1 cellular context compared by ENCODE assay signal in genomic region chr19:51166846-51167490, GRCh38.
TF ChIP-seq lines count a peak whose summit lies in the region.

No MANE protein-coding gene starts in this region.

TF ChIP-seq in H1, 55 proteins besides CTCF, POLR2A, EP300 and RAD21:
- TF ChIP-seq ASH2L (IDR thresholded peaks at IDR 0.05; ENCODE audit: low read length) (no peak), EGR1 (IDR thresholded peaks at IDR 0.05; ENCODE audit: borderline replicate concordance, low read depth, low read length) (no peak), SP1 (IDR thresholded peaks at IDR 0.05; ENCODE audit: low read depth, low read length) (no peak), CHD1 (IDR thresholded peaks at IDR 0.05; ENCODE audit: low read depth, low read length) (no peak), TBP (IDR thresholded peaks at IDR 0.05; ENCODE audit: low read depth, low read length) (no peak)
TF ChIP-seq in H1: peak in this region for 0.
